ENCODE assay signal across 1 cellular context in the genomic region with DNA sequence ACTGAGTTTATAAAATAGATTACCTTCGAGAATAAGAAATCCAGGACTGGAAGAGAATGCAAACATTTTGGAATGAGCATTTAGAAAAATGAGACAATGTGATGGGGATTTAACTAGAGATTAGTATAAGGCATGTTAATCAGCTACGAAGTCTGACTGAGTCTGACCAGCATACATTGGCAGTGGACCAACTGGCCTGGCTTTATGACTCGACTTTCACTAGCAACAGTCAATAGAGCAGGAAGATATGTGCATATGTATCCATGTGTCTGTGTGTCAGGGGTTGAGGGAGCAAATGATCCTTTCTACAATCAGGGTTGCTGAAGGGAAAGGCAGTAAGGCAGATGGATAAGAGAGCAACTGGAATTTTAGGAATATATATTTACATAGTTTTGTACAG.
TF ChIP-seq lines count a peak whose summit lies in the region.

No MANE protein-coding gene starts in this region.

TF ChIP-seq in IMR-90, 13 proteins besides CTCF, POLR2A, EP300 and RAD21 (continued from another document):
- TF ChIP-seq, protein P1, sequence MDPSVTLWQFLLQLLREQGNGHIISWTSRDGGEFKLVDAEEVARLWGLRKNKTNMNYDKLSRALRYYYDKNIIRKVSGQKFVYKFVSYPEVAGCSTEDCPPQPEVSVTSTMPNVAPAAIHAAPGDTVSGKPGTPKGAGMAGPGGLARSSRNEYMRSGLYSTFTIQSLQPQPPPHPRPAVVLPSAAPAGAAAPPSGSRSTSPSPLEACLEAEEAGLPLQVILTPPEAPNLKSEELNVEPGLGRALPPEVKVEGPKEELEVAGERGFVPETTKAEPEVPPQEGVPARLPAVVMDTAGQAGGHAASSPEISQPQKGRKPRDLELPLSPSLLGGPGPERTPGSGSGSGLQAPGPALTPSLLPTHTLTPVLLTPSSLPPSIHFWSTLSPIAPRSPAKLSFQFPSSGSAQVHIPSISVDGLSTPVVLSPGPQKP (IDR thresholded peaks at IDR 0.05; ENCODE audit: borderline replicate concordance, low read depth, low read length) = no peak
- TF ChIP-seq MXI1 (IDR thresholded peaks at IDR 0.05; ENCODE audit: borderline replicate concordance, low read depth, low read length) (no peak), MAFK (IDR thresholded peaks at IDR 0.05; ENCODE audit: low read depth, low read length) (no peak), CHD1 (IDR thresholded peaks at IDR 0.05; ENCODE audit: low read depth, low read length) (no peak), MAZ (IDR thresholded peaks at IDR 0.05; ENCODE audit: borderline replicate concordance, low read depth, low read length) (no peak), SMC3 (IDR thresholded peaks at IDR 0.05; ENCODE audit: low read depth, low read length) (no peak)
- TF ChIP-seq, protein P2, sequence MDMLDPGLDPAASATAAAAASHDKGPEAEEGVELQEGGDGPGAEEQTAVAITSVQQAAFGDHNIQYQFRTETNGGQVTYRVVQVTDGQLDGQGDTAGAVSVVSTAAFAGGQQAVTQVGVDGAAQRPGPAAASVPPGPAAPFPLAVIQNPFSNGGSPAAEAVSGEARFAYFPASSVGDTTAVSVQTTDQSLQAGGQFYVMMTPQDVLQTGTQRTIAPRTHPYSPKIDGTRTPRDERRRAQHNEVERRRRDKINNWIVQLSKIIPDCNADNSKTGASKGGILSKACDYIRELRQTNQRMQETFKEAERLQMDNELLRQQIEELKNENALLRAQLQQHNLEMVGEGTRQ (IDR thresholded peaks at IDR 0.05; ENCODE audit: low read depth, low read length) = no peak
